In the genomic region with DNA sequence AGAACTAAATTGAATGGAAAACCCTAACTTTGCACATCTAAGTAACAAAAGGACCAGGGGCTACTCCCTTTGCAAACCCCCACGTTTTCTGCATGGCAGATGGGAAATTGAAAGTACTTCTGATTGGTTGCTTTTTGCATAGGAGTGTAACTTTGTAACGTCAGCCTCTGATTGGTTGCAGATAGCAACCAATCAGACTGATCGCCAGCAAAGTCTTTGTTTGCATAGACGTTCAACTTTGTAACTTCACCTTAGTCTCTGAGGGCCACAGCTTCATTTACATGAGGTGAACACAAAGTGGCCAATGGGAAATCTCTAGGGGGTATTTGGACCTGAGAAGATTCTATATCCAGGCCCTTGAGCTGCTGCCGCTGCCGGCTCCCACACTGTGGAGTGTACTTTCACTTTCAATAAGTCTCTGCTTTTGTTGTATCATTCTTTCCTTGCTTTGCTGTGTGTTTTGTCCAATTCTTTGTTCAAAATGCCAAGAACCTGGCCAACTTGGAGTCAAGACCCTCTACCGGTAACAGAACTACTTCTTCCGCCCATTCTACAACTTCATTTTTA, we compare ENCODE assay signal across 17 cellular contexts.
DNase-seq lines count a peak whose midpoint lies in the region; ATAC-seq and TF ChIP-seq lines count a peak whose summit lies in the region.
"Had no signal": no experiment of that assay in that cellular context is flagged by ENCODE, and none has a peak within 500 bp of the region (broad histone marks: within the 10 kb centered on the region; RNA-seq: fewer than 3 reads in every experiment).

No MANE protein-coding gene starts in this region.

- no peaks in the 10 kb centered on the region for H3K36me3 ChIP-seq in MM.1S (replicated peaks; ENCODE audit: insufficient read depth, low read length)
- no peaks in the 10 kb centered on the region for H3K36me3 ChIP-seq in CD4-positive, alpha-beta memory T cell (ENCODE audit: insufficient read depth, low read length)
- H3K36me3 ChIP-seq: sigmoid colon had no signal

- DNase-seq in Daoy (ENCODE audit: low read depth), result peak; percentile 44
- DNase-seq in MM.1S, result peak; percentile 66
- peak; percentile 30 for DNase-seq in fibroblast of gingiva (ENCODE audit: low read depth)
- peak; percentile 30 for DNase-seq in renal cortical epithelial cell (ENCODE audit: low read depth)
- no peak for DNase-seq in activated CD4-positive, CD25-positive, alpha-beta regulatory T cell (lab: John Stamatoyannopoulos, UW)
- DNase-seq in CD4-positive, alpha-beta memory T cell, result no peak
- DNase-seq: activated CD4-positive, alpha-beta T cell treated with anti-CD3 and anti-CD28 coated beads, Interleukin-2, amount 50 U/mL, for 48 hours; activated gamma-delta T cell treated with Interleukin-2 at 50 U/mL for 16 hours; body of pancreas; Caco-2; effector CD8-positive, alpha-beta T cell; NCI-H1694; sigmoid colon had no signal

- H3K27me3 Mint-ChIP-seq in CD4-positive, alpha-beta memory T cell, result peaks cover 0 to 3% of the 10 kb centered on the region in 2 donors
- H3K27me3 Mint-ChIP-seq: natural killer cell treated with Interleukin-12 subunit alpha and Interleukin-12 subunit beta and Interleukin-15 and Interleukin-18, amount 100 ng/mL, for 72 hours had no signal

- H3K79me2 ChIP-seq in MM.1S (ENCODE audit: low read length), result no peaks in the 10 kb centered on the region

- H3F3A ChIP-seq in MM.1S (ENCODE audit: insufficient read depth, low read length), result no peaks in the 10 kb centered on the region

- H4K20me1 ChIP-seq in MM.1S (ENCODE audit: insufficient read depth, low read length), result no peaks in the 10 kb centered on the region

- H3K9ac ChIP-seq in MM.1S (ENCODE audit: low read length), result no peak overlapping the region

- H3K4me1 Mint-ChIP-seq in CD4-positive, alpha-beta memory T cell, result peaks cover 0 to 4% (median under 1%) of the 10 kb centered on the region in 4 donors

- intact Hi-C loops in CD4-positive, alpha-beta memory T cell (cut with micrococcal nuclease), result no loop called here

- H3K9me3 Mint-ChIP-seq in CD4-positive, alpha-beta memory T cell, result peaks cover 0 to 8% (median 2%) of the 10 kb centered on the region in 8 donors

- H3K4me3 ChIP-seq in MM.1S (ENCODE audit: low read length), result peak overlapping the region; percentile 20
- no peak overlapping the region for H3K4me3 ChIP-seq in CD4-positive, alpha-beta memory T cell (ENCODE audit: low read length in 2 of 2)
- H3K4me3 ChIP-seq: body of pancreas had no signal

- H3K27ac ChIP-seq in MM.1S (ENCODE audit: low read length), result no peak overlapping the region
- no peak overlapping the region for H3K27ac ChIP-seq in CD4-positive, alpha-beta memory T cell (ENCODE audit: low read depth, low read length)
- H3K27ac ChIP-seq: body of pancreas, sigmoid colon had no signal

- H3K4me3 Mint-ChIP-seq in CD4-positive, alpha-beta memory T cell, result peak overlapping the region in 1 of 8 donors; percentile 11
- H3K4me3 Mint-ChIP-seq: natural killer cell treated with Interleukin-12 subunit alpha and Interleukin-12 subunit beta and Interleukin-15 and Interleukin-18, amount 100 ng/mL, for 72 hours; T-helper 1 cell treated with Interleukin-12 subunit alpha and Interleukin-12 subunit beta and Interleukin-4 antibody, amounts not matched to agents 30 μg/mL and 1 μg/mL, for 36 hours had no signal

- POLR2A ChIA-PET in CD4-positive, alpha-beta memory T cell (lab: Charles Lee; ENCODE audit: partially characterized antibody), result no interaction called here

- H3K4me1 ChIP-seq in MM.1S (ENCODE audit: low read length), result no peaks in the 10 kb centered on the region
- no peaks in the 10 kb centered on the region for H3K4me1 ChIP-seq in CD4-positive, alpha-beta memory T cell (ENCODE audit: insufficient read depth, low read length)
- H3K4me1 ChIP-seq: body of pancreas, Caco-2, sigmoid colon had no signal

- ATAC-seq in HG03108 (IDR thresholded peaks at IDR 0.05; ENCODE audit: unreplicated experiment), result no peak
- no peak for ATAC-seq in HG02610 (IDR thresholded peaks at IDR 0.05; ENCODE audit: unreplicated experiment)
- ATAC-seq: body of pancreas; natural killer cell treated with Interleukin-12 subunit alpha and Interleukin-12 subunit beta and Interleukin-15 and Interleukin-18, amount 100 ng/mL, for 72 hours had no signal

- no peak for TF ChIP-seq CTCF in MM.1S (IDR thresholded peaks at IDR 0.05; ENCODE audit: low read length)

- peak overlapping the region; percentile 17; the same call in 1 of the 2 replicates for H3K4me2 ChIP-seq in MM.1S (ENCODE audit: low read depth, low read length)

- CTCF ChIA-PET in CD4-positive, alpha-beta memory T cell (lab: Charles Lee; ENCODE audit: partially characterized antibody), result no interaction called here

- H3K27me3 ChIP-seq in MM.1S (replicated peaks; ENCODE audit: insufficient read depth, low read length), result no peaks in the 10 kb centered on the region
- H3K27me3 ChIP-seq in CD4-positive, alpha-beta memory T cell (ENCODE audit: insufficient read depth, low read length), result no peaks in the 10 kb centered on the region
- H3K27me3 ChIP-seq: body of pancreas, sigmoid colon had no signal

- no peaks in the 10 kb centered on the region for H3K9me2 ChIP-seq in MM.1S (replicated peaks; ENCODE audit: insufficient read depth, low read length)

- H3K9me3 ChIP-seq in MM.1S (replicated peaks; ENCODE audit: insufficient read depth, low read length), result no peaks in the 10 kb centered on the region
- no peaks in the 10 kb centered on the region for H3K9me3 ChIP-seq in CD4-positive, alpha-beta memory T cell (ENCODE audit: control insufficient read depth in 1 of 2, low read length in 2 of 2)
- H3K9me3 ChIP-seq: body of pancreas, Caco-2 had no signal

- H3K36me3 Mint-ChIP-seq in CD4-positive, alpha-beta memory T cell, result no peaks in the 10 kb centered on the region
- H3K36me3 Mint-ChIP-seq: natural killer cell treated with Interleukin-12 subunit alpha and Interleukin-12 subunit beta and Interleukin-15 and Interleukin-18, amount 100 ng/mL, for 72 hours had no signal

- peak overlapping the region; percentile 40; the same call in 1 of the 2 replicates for H2AFZ ChIP-seq in MM.1S (ENCODE audit: low read length)

- H3K27ac Mint-ChIP-seq in CD4-positive, alpha-beta memory T cell, result peak overlapping the region in 1 of 7 donors; percentile 42
- H3K27ac Mint-ChIP-seq: natural killer cell treated with Interleukin-12 subunit alpha and Interleukin-12 subunit beta and Interleukin-15 and Interleukin-18, amount 100 ng/mL, for 72 hours; T-helper 1 cell treated with Interleukin-12 subunit alpha and Interleukin-12 subunit beta and Interleukin-4 antibody, amounts not matched to agents 30 μg/mL and 1 μg/mL, for 36 hours had no signal

Comparison
In these comparisons a context has a peak if more than half of its experiments do, and no peak if none do; other contexts are left out.
1. DNase-seq: peak in Daoy (single experiment), MM.1S (single experiment), fibroblast of gingiva (single experiment) and renal cortical epithelial cell (single experiment); none in activated CD4-positive, CD25-positive, alpha-beta regulatory T cell (0 of 4) and CD4-positive, alpha-beta memory T cell (0 of 5).